In the genomic region with DNA sequence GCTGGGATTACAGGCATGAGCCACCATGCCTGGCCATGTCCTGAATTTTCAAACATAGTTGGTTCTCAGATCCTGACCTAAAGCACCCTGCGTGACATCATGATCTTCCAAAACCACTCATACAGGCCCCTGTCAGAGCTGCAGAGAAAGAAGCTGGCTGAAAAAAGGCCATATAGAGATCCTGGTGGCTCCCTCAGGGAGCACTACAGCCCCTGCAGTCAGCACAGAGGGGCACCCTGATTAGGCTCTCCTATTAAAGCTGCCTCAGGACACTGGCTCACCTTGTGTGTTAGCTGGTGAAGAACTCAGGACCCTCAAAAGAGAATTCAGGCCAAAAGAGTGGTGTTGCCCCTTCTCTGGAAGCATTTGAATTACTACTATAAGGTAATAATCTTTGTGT, we compare ENCODE assay signal across 19 cellular contexts.
"Had no signal": no experiment of that assay in that cellular context is flagged by ENCODE, and none has a peak within 500 bp of the region (broad histone marks: within the 10 kb centered on the region; RNA-seq: fewer than 3 reads in every experiment).

No MANE protein-coding gene starts in this region.

- DNase-seq: activated B cell treated with CpG ODN at 0.5 μM for 24 hours; activated CD4-positive, alpha-beta memory T cell treated with anti-CD3 and anti-CD28 coated beads for 36 hours; activated CD4-positive, alpha-beta T cell treated with anti-CD3 and anti-CD28 coated beads for 4 hours; activated effector memory CD4-positive, alpha-beta T cell treated with Interleukin-2 at 50 U/mL for 16 hours; activated naive CD4-positive, alpha-beta T cell treated with anti-CD3 and anti-CD28 coated beads for 36 hours; activated naive CD8-positive, alpha-beta T cell treated with anti-CD3 and anti-CD28 coated beads, Interleukin-2, amount 10 ng/mL, durations not matched to agents 7 days and 5 days; activated T-cell treated with anti-CD3 and anti-CD28 coated beads, Interleukin-2, amount 50 U/mL, for 72 hours; amniotic stem cell; foreskin fibroblast; hippocampal formation; naive B cell; stimulated activated CD4-positive, alpha-beta T cell treated with anti-CD3 and anti-CD28 coated beads, Interleukin-12 subunit alpha, Interleukin-12 subunit beta, amount 100 ng/mL, for 4 hours; stimulated activated CD4-positive, alpha-beta T cell treated with anti-CD3 and anti-CD28 coated beads, Interleukin-4, amount 100 ng/mL, for 4 hours had no signal

- H3K36me3 Mint-ChIP-seq: activated CD4-positive, alpha-beta memory T cell treated with anti-CD3 and anti-CD28 coated beads for 36 hours; activated naive CD8-positive, alpha-beta T cell treated with anti-CD3 and anti-CD28 coated beads, Interleukin-2, amount 10 ng/mL, durations not matched to agents 7 days and 5 days; memory B cell; naive B cell; neural progenitor cell; type B pancreatic cell had no signal

- H3K9me3 ChIP-seq: testis had no signal

- H3K4me1 Mint-ChIP-seq: activated B cell treated with CpG ODN at 0.5 μM for 24 hours, memory B cell had no signal

- H3K27ac Mint-ChIP-seq: activated B cell treated with CpG ODN at 0.5 μM for 24 hours; activated CD4-positive, alpha-beta memory T cell treated with anti-CD3 and anti-CD28 coated beads for 36 hours; activated naive CD4-positive, alpha-beta T cell treated with anti-CD3 and anti-CD28 coated beads for 36 hours; activated naive CD8-positive, alpha-beta T cell treated with anti-CD3 and anti-CD28 coated beads, Interleukin-2, amount 10 ng/mL, durations not matched to agents 7 days and 5 days; activated T-cell treated with anti-CD3 and anti-CD28 coated beads, Interleukin-2, amount 50 U/mL, for 72 hours; memory B cell; naive B cell; neural progenitor cell; stimulated activated naive CD8-positive, alpha-beta T cell treated with anti-CD3 and anti-CD28 coated beads, Interleukin-15, Interleukin-2, amounts not matched to agents 100 ng/mL and 50 ng/mL, for 24 hours; T-helper 1 cell treated with Interleukin-12 subunit alpha and Interleukin-12 subunit beta and Interleukin-4 antibody, amounts not matched to agents 30 μg/mL and 1 μg/mL, for 36 hours; type B pancreatic cell had no signal

- H2AFZ ChIP-seq: neural progenitor cell had no signal

- H3K9me3 Mint-ChIP-seq: activated B cell treated with CpG ODN at 0.5 μM for 24 hours; activated CD4-positive, alpha-beta memory T cell treated with anti-CD3 and anti-CD28 coated beads for 36 hours; activated naive CD4-positive, alpha-beta T cell treated with anti-CD3 and anti-CD28 coated beads for 36 hours; activated naive CD8-positive, alpha-beta T cell treated with anti-CD3 and anti-CD28 coated beads, Interleukin-2, amount 10 ng/mL, durations not matched to agents 7 days and 5 days; activated T-cell treated with anti-CD3 and anti-CD28 coated beads, Interleukin-2, amount 50 U/mL, for 72 hours; memory B cell; stimulated activated naive CD8-positive, alpha-beta T cell treated with anti-CD3 and anti-CD28 coated beads, Interleukin-15, Interleukin-2, amounts not matched to agents 100 ng/mL and 50 ng/mL, for 24 hours; T-helper 1 cell treated with Interleukin-12 subunit alpha and Interleukin-12 subunit beta and Interleukin-4 antibody, amounts not matched to agents 30 μg/mL and 1 μg/mL, for 36 hours had no signal

- H3K27me3 Mint-ChIP-seq: activated CD4-positive, alpha-beta memory T cell treated with anti-CD3 and anti-CD28 coated beads for 36 hours; stimulated activated naive CD8-positive, alpha-beta T cell treated with anti-CD3 and anti-CD28 coated beads, Interleukin-15, Interleukin-2, amounts not matched to agents 100 ng/mL and 50 ng/mL, for 24 hours had no signal

- H3K4me3 ChIP-seq: neural progenitor cell, testis had no signal

- H3K9ac ChIP-seq: neural progenitor cell had no signal

- H3K27ac ChIP-seq: neural progenitor cell had no signal

- H3K27me3 ChIP-seq: neural progenitor cell, testis had no signal

- H3K36me3 ChIP-seq: neural progenitor cell had no signal

- ATAC-seq: activated T-cell treated with anti-CD3 and anti-CD28 coated beads, Interleukin-2, amount 50 U/mL, for 72 hours had no signal

- H3K4me1 ChIP-seq: testis had no signal

- H3K4me3 Mint-ChIP-seq: activated B cell treated with CpG ODN at 0.5 μM for 24 hours; activated CD4-positive, alpha-beta memory T cell treated with anti-CD3 and anti-CD28 coated beads for 36 hours; activated naive CD4-positive, alpha-beta T cell treated with anti-CD3 and anti-CD28 coated beads for 36 hours; activated naive CD8-positive, alpha-beta T cell treated with anti-CD3 and anti-CD28 coated beads, Interleukin-2, amount 10 ng/mL, durations not matched to agents 7 days and 5 days; activated T-cell treated with anti-CD3 and anti-CD28 coated beads, Interleukin-2, amount 50 U/mL, for 72 hours; memory B cell; naive B cell; neural progenitor cell; stimulated activated naive CD8-positive, alpha-beta T cell treated with anti-CD3 and anti-CD28 coated beads, Interleukin-15, Interleukin-2, amounts not matched to agents 100 ng/mL and 50 ng/mL, for 24 hours; T-helper 1 cell treated with Interleukin-12 subunit alpha and Interleukin-12 subunit beta and Interleukin-4 antibody, amounts not matched to agents 30 μg/mL and 1 μg/mL, for 36 hours; type B pancreatic cell had no signal
